13 cellular contexts compared by ENCODE assay signal in the genomic region with DNA sequence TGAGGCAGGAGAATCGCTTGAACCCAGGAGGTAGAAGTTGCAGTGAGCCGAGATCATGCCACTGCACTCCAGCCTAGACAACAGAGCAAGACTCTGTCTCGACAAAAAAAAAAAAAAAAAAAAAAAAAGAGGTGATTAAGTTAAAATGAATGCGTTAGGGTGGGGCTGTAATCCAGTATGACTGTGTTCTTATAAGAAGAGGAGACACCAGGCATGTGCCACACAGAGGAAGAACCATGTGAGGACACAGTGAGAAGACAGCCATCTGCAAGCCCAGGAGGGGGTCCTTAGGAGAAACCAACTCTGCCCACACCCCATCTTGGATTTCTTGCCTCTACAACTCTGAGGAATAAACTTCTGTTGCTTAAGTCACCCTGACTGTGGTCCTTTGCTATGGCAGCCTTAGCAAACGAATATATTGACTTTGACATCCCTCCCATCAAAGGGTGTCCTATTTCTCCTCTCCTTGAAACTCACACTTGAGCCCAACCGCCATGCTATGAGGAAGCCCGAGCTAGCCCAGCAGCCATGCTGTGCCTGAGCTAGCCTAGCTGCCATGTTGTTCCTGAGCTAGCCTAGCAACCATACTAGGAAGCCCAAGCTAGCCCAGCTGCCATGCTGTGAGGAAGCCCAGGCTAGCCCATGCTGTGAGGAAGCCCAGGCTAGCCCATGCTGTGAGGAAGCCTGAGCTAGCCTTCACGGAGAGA. TPM values are rescaled to one million over a fixed set of nuclear protein-coding genes. Genes with fewer than 3 reads are reported as not detected.
DNase-seq lines count a peak whose midpoint lies in the region; ATAC-seq, FAIRE-seq and TF ChIP-seq lines count a peak whose summit lies in the region.
"Had no signal": no experiment of that assay in that cellular context is flagged by ENCODE, and none has a peak within 500 bp of the region (broad histone marks: within the 10 kb centered on the region; RNA-seq: fewer than 3 reads in every experiment).

No MANE protein-coding gene starts in this region.

- TF ChIP-seq RAD21 in HepG2 (CRISPR knock-in tag; IDR thresholded peaks at IDR 0.05): no peak

- POLR2A ChIA-PET in HepG2 (lab: Yijun Ruan, JAX): no interaction called here
- POLR2A ChIA-PET in Panc1 (lab: Charles Lee): interaction anchor here (0.7 kb wide), 1 partner anchor 261 kb away, joined by 3 read pairs; no protein-coding TSS in a partner anchor
- POLR2A ChIA-PET in CD4-positive, alpha-beta memory T cell (lab: Charles Lee; ENCODE audit: partially characterized antibody): interaction anchor here (1.0 to 1.1 kb wide), 2 partner anchors 15 to 87 kb away, joined by 3 read pairs; no protein-coding TSS in a partner anchor

- no peaks in the 10 kb centered on the region for H3K79me2 ChIP-seq in HepG2 (ENCODE audit: insufficient read depth, low read length)
- H3K79me2 ChIP-seq: parathyroid adenoma had no signal

- H3K4me3 ChIP-seq in HepG2 (replicated peaks in 1 of 3; ENCODE audit: insufficient read depth in 1 of 3, low read depth in 2 of 3, low read length in 3 of 3) (no peak overlapping the region), right lobe of liver (no peak overlapping the region), Panc1 (ENCODE audit: low read depth in 2 of 2, low read length in 2 of 2) (no peak overlapping the region), epithelial cell of proximal tubule (ENCODE audit: low read depth, low read length) (no peak overlapping the region), body of pancreas (no peak overlapping the region)
- H3K4me3 ChIP-seq in CD4-positive, alpha-beta memory T cell (ENCODE audit: low read length in 2 of 2): no peak overlapping the region
- H3K4me3 ChIP-seq: transverse colon had no signal

- in situ Hi-C loops in HepG2 (cut with HindIII; ENCODE audit: extremely low pct_ligation_motif_present, low pct_unique_long_range_greater_than_20kb): no loop called here
- in situ Hi-C loops in Panc1 (cut with HindIII; ENCODE audit: low pct_unique_long_range_greater_than_20kb, low sequenced_read_pairs): no loop called here

- WGBS in HepG2 (ENCODE audit: low lambda C conversion rate): 34% methylated on average over 8 of the region's 8 CpGs
- 84% methylated on average over 7 of the region's 8 CpGs for WGBS in right lobe of liver (ENCODE audit: insufficient coverage, low coverage, low lambda C conversion rate, missing lambda C conversion rate)
- 69 to 80% methylated on average over 8 of the region's 8 CpGs for WGBS in body of pancreas, 2 donors

- peak overlapping the region in 1 of 7 donors; percentile 89 for H3K27ac Mint-ChIP-seq in CD4-positive, alpha-beta memory T cell
- H3K27ac Mint-ChIP-seq: activated T-cell treated with anti-CD3 and anti-CD28 coated beads, Interleukin-2, amount 50 U/mL, for 72 hours had no signal

- H3K27me3 Mint-ChIP-seq in CD4-positive, alpha-beta memory T cell: no peaks in the 10 kb centered on the region

- TF ChIP-seq CTCF in HepG2 (CRISPR knock-in tag; IDR thresholded peaks at IDR 0.05) (no peak), right lobe of liver (IDR thresholded peaks at IDR 0.05) (no peak), Panc1 (IDR thresholded peaks at IDR 0.05) (no peak), epithelial cell of proximal tubule (conservative IDR thresholded peaks at IDR 0.05; ENCODE audit: low read depth, low read length) (no peak), body of pancreas (IDR thresholded peaks at IDR 0.05) (no peak)

- H3K36me3 ChIP-seq in HepG2 (replicated peaks in 1 of 2; ENCODE audit: control insufficient read depth in 1 of 2, insufficient read depth in 2 of 2, low read length in 2 of 2) (no peaks in the 10 kb centered on the region), right lobe of liver (no peaks in the 10 kb centered on the region), Panc1 (ENCODE audit: control insufficient read depth, insufficient read depth, low read length) (no peaks in the 10 kb centered on the region), body of pancreas (replicated peaks in 1 of 2; ENCODE audit: insufficient read depth in 1 of 2, low read depth in 2 of 2) (no peaks in the 10 kb centered on the region)
- no peaks in the 10 kb centered on the region for H3K36me3 ChIP-seq in CD4-positive, alpha-beta memory T cell (ENCODE audit: insufficient read depth, low read length)
- H3K36me3 ChIP-seq: transverse colon had no signal

- DNase-seq in HepG2 (ENCODE audit: low spot score) (no peak), right lobe of liver (no peak), Panc1 (ENCODE audit: low read depth, low spot score) (no peak), epithelial cell of proximal tubule (ENCODE audit: low read depth) (peak; percentile 3), body of pancreas (no peak), HUDEP-2 (lab: John Stamatoyannopoulos, UW; ENCODE audit: unreplicated experiment in 76 of 76) (no peak)
- no peak for DNase-seq in CD4-positive, alpha-beta memory T cell
- DNase-seq: transverse colon had no signal

- no peaks in the 10 kb centered on the region for H3K9me3 ChIP-seq in HepG2 (ENCODE audit: low read length)
- H3K9me3 ChIP-seq in right lobe of liver: no peaks in the 10 kb centered on the region
- H3K9me3 ChIP-seq in Panc1 (ENCODE audit: control insufficient read depth, insufficient read depth, low read depth, low read length): no peaks in the 10 kb centered on the region
- H3K9me3 ChIP-seq in CD4-positive, alpha-beta memory T cell (ENCODE audit: control insufficient read depth in 1 of 2, low read length in 2 of 2): no peaks in the 10 kb centered on the region
- H3K9me3 ChIP-seq in body of pancreas: no peaks in the 10 kb centered on the region
- H3K9me3 ChIP-seq: transverse colon had no signal

- ATAC-seq in HepG2 (peak; percentile 13; the same call in 1 of the 3 replicates), right lobe of liver (no peak), Panc1 (peak; percentile 37; the same call in 1 of the 2 replicates), body of pancreas (no peak), HG02970 (IDR thresholded peaks at IDR 0.05; ENCODE audit: low FRiP score, unreplicated experiment) (no peak)

- BruUV-seq in HepG2 (replicated peaks; lab: Mats Ljungman, UMichigan): no TSS peak
- no TSS peak for BruUV-seq in Panc1 (replicated peaks; lab: Mats Ljungman, UMichigan)

- no peak for FAIRE-seq in HepG2 (lab: Jason Lieb, UNC)
- FAIRE-seq: GM19239 had no signal

- H2AFZ ChIP-seq in HepG2 (ENCODE audit: low read length): no peak overlapping the region
- H2AFZ ChIP-seq: parathyroid adenoma had no signal

- no peak overlapping the region for H3K4me2 ChIP-seq in HepG2 (ENCODE audit: low read depth, low read length)

- no peak overlapping the region for H3K9ac ChIP-seq in HepG2 (ENCODE audit: insufficient read depth, low read depth, low read length)
- H3K9ac ChIP-seq: parathyroid adenoma had no signal

- no peaks in the 10 kb centered on the region for H3K4me1 ChIP-seq in HepG2 (ENCODE audit: insufficient read depth, low read length)
- H3K4me1 ChIP-seq in right lobe of liver: no peaks in the 10 kb centered on the region
- no peaks in the 10 kb centered on the region for H3K4me1 ChIP-seq in Panc1 (ENCODE audit: control insufficient read depth, insufficient read depth, low read length)
- H3K4me1 ChIP-seq in CD4-positive, alpha-beta memory T cell (ENCODE audit: insufficient read depth, low read length): peaks cover 7% of the 10 kb centered on the region
- no peaks in the 10 kb centered on the region for H3K4me1 ChIP-seq in body of pancreas
- H3K4me1 ChIP-seq: parathyroid adenoma, transverse colon had no signal

- CTCF ChIA-PET in HepG2 (lab: Yijun Ruan, JAX; ENCODE audit: low intra/inter-chr PET ratio, low total read pairs) (no interaction called here), Panc1 (lab: Charles Lee) (no interaction called here)
- CTCF ChIA-PET in CD4-positive, alpha-beta memory T cell (lab: Charles Lee; ENCODE audit: partially characterized antibody): interaction anchor here (0.9 to 3.1 kb wide), 8 partner anchors 10 to 103 kb away, joined by 3 to 13 read pairs (median 4); a partner anchor contains a TSS

- TF ChIP-seq POLR2A in HepG2 (IDR thresholded peaks at IDR 0.05; ENCODE audit: insufficient read depth in 1 of 2, low read depth in 2 of 2, low read length in 2 of 2) (no peak), right lobe of liver (IDR thresholded peaks at IDR 0.05) (no peak), body of pancreas (IDR thresholded peaks at IDR 0.05) (no peak)

- H3K27ac ChIP-seq in HepG2 (ENCODE audit: extremely low read length, insufficient read depth, low read length) (no peak overlapping the region), right lobe of liver (no peak overlapping the region), Panc1 (ENCODE audit: low read length) (no peak overlapping the region), body of pancreas (no peak overlapping the region)
- H3K27ac ChIP-seq in CD4-positive, alpha-beta memory T cell (ENCODE audit: low read depth, low read length): no peak overlapping the region
- H3K27ac ChIP-seq: parathyroid adenoma, transverse colon had no signal

- H3K4me1 Mint-ChIP-seq in CD4-positive, alpha-beta memory T cell: peaks cover 0 to 7% (median 6%) of the 10 kb centered on the region in 4 donors

- H3K4me3 Mint-ChIP-seq in CD4-positive, alpha-beta memory T cell: no peak overlapping the region

- no peaks in the 10 kb centered on the region for H3K9me3 Mint-ChIP-seq in CD4-positive, alpha-beta memory T cell

- no peak for TF ChIP-seq EP300 in HepG2 (IDR thresholded peaks at IDR 0.05; ENCODE audit: low read depth in 2 of 2, low read length in 2 of 2)
- TF ChIP-seq EP300 in HepG2 (CRISPR knock-in tag; IDR thresholded peaks at IDR 0.05; ENCODE audit: borderline replicate concordance): no peak

- no peaks in the 10 kb centered on the region for H4K20me1 ChIP-seq in HepG2 (ENCODE audit: insufficient read depth, low read length)

- intact Hi-C loops in HepG2 (cut with micrococcal nuclease; ENCODE audit: unreplicated experiment) (loop anchor here (10.0 kb wide), 1 partner anchor 105 kb away; no protein-coding TSS in a partner anchor), right lobe of liver (cut with DNase I) (no loop called here), Panc1 (cut with micrococcal nuclease; ENCODE audit: unreplicated experiment) (no loop called here), body of pancreas (cut with DNase I) (no loop called here)
- intact Hi-C loops in CD4-positive, alpha-beta memory T cell (cut with micrococcal nuclease): no loop called here

- H3K36me3 Mint-ChIP-seq in CD4-positive, alpha-beta memory T cell: no peaks in the 10 kb centered on the region

- no peaks in the 10 kb centered on the region for H3K27me3 ChIP-seq in HepG2 (ENCODE audit: control insufficient read depth in 1 of 2, insufficient read depth in 2 of 2, low read length in 2 of 2)
- no peaks in the 10 kb centered on the region for H3K27me3 ChIP-seq in right lobe of liver
- H3K27me3 ChIP-seq in Panc1 (ENCODE audit: control insufficient read depth, insufficient read depth, low read length): no peaks in the 10 kb centered on the region
- H3K27me3 ChIP-seq in CD4-positive, alpha-beta memory T cell (ENCODE audit: insufficient read depth, low read length): no peaks in the 10 kb centered on the region
- no peaks in the 10 kb centered on the region for H3K27me3 ChIP-seq in body of pancreas
- H3K27me3 ChIP-seq: transverse colon had no signal

RNA-seq across cellular contexts. Expression of a gene that starts 15.8 kb away (rescaled TPM):
- 0.02 TPM in 1 of 2 replicates, not detected in the other for total RNA-seq in HepG2 (2016; rRNA removed; fragmentation: Illumina TruSeq; extraction: Trizol)
- total RNA-seq in HepG2 (2016; cell fraction: cytosol; rRNA removed; fragmentation: Illumina TruSeq; extraction: Trizol; ENCODE audit: low read depth): not detected in 2 replicates
- 0.04 TPM in 1 of 2 replicates, not detected in the other for total RNA-seq in HepG2 (2016; cell fraction: insoluble cytoplasmic fraction; rRNA removed; fragmentation: Illumina TruSeq; extraction: Trizol)
- total RNA-seq in HepG2 (2016; cell fraction: membrane; rRNA removed; fragmentation: Illumina TruSeq; extraction: Trizol): 0.03 TPM in 1 of 2 replicates, not detected in the other
- total RNA-seq in HepG2 (2016; cell fraction: nucleus; rRNA removed; fragmentation: Illumina TruSeq; extraction: Trizol): not detected in 2 replicates
- polyA plus RNA-seq in HepG2 (2011; rRNA removed): 0.09 and 0.11 TPM in 2 replicates
- polyA plus RNA-seq in HepG2 (2011; cell fraction: cytosol; rRNA removed): 0.05 and 0.08 TPM in 2 replicates
- 0.06 and 0.07 TPM in 2 replicates for polyA plus RNA-seq in HepG2 (2011; cell fraction: nucleus; rRNA removed)
- 0.05 and 0.11 TPM in 2 replicates for polyA plus RNA-seq in HepG2 (2012)
- polyA plus RNA-seq in HepG2 (2016; cell fraction: cytosol; fragmentation: Illumina TruSeq; extraction: Trizol; ENCODE audit: low read depth): not detected in 2 replicates
- polyA plus RNA-seq in HepG2 (2016; cell fraction: insoluble cytoplasmic fraction; fragmentation: Illumina TruSeq; extraction: Trizol; ENCODE audit: low read depth): not detected in 2 replicates
- polyA plus RNA-seq in HepG2 (2016; cell fraction: membrane; fragmentation: Illumina TruSeq; extraction: Trizol; ENCODE audit: low read depth): not detected in 2 replicates
- not detected in 2 replicates for polyA plus RNA-seq in HepG2 (2016; cell fraction: nucleus; fragmentation: Illumina TruSeq; extraction: Trizol; ENCODE audit: insufficient read depth, low read depth)
- 0.12 and 0.21 TPM in 2 replicates for polyA minus RNA-seq in HepG2 (2011; rRNA and poly(A)+ RNA removed; ENCODE audit: low replicate concordance)
- polyA minus RNA-seq in HepG2 (2011; cell fraction: cytosol; rRNA and poly(A)+ RNA removed): not detected in 2 replicates
- polyA minus RNA-seq in HepG2 (2011; cell fraction: nucleus; rRNA and poly(A)+ RNA removed): 0.13 TPM in 1 of 2 replicates, not detected in the other
- total RNA-seq in right lobe of liver: 1 to 10 TPM in 5 of 6 experiments, under 1 TPM in 1; 0.62 to 4.0 (median 2.3) TPM
- total RNA-seq in Panc1 (2021; ENCODE audit: unreplicated experiment): 0.92 TPM
- polyA plus RNA-seq in Panc1 (2012; ENCODE audit: insufficient read length): 0.28 TPM
- not detected in 2 replicates for total RNA-seq in epithelial cell of proximal tubule
- total RNA-seq in CD4-positive, alpha-beta memory T cell: 10 to 100 TPM; 54.3 to 55.1 TPM
- 10 to 100 TPM; 17.3 to 36.7 TPM for polyA plus RNA-seq in CD4-positive, alpha-beta memory T cell
- 1 to 10 TPM; 1.6 to 4.7 TPM for total RNA-seq in body of pancreas
- polyA plus RNA-seq: AG04450 had no signal

RNA-seq across cellular contexts. Expression of a gene that starts 41.4 kb away (rescaled TPM):
- total RNA-seq in HepG2 (2016; rRNA removed; fragmentation: Illumina TruSeq; extraction: Trizol) (20.5 and 22.0 TPM in 2 replicates), right lobe of liver (1 to 10 TPM; 3.0 to 5.6 (median 3.7) TPM), Panc1 (2021; ENCODE audit: unreplicated experiment) (12.1 TPM), epithelial cell of proximal tubule (9.8 and 10.0 TPM in 2 replicates), body of pancreas (1 to 10 TPM; 4.9 to 7.9 TPM)
- total RNA-seq in HepG2 (2016; cell fraction: cytosol; rRNA removed; fragmentation: Illumina TruSeq; extraction: Trizol; ENCODE audit: low read depth): 1.4 and 2.3 TPM in 2 replicates
- 20.8 and 23.2 TPM in 2 replicates for total RNA-seq in HepG2 (2016; cell fraction: insoluble cytoplasmic fraction; rRNA removed; fragmentation: Illumina TruSeq; extraction: Trizol)
- total RNA-seq in HepG2 (2016; cell fraction: membrane; rRNA removed; fragmentation: Illumina TruSeq; extraction: Trizol): 4.9 and 5.2 TPM in 2 replicates
- total RNA-seq in HepG2 (2016; cell fraction: nucleus; rRNA removed; fragmentation: Illumina TruSeq; extraction: Trizol): 19.7 and 20.2 TPM in 2 replicates
- polyA plus RNA-seq in HepG2 (2011; rRNA removed): 19.5 and 21.2 TPM in 2 replicates
- 10.3 and 11.2 TPM in 2 replicates for polyA plus RNA-seq in HepG2 (2011; cell fraction: cytosol; rRNA removed)
- polyA plus RNA-seq in HepG2 (2011; cell fraction: nucleus; rRNA removed): 59.7 and 75.5 TPM in 2 replicates
- 11.5 and 13.6 TPM in 2 replicates for polyA plus RNA-seq in HepG2 (2012)
- 0.74 and 1.3 TPM in 2 replicates for polyA plus RNA-seq in HepG2 (2016; cell fraction: cytosol; fragmentation: Illumina TruSeq; extraction: Trizol; ENCODE audit: low read depth)
- 17.2 and 18.6 TPM in 2 replicates for polyA plus RNA-seq in HepG2 (2016; cell fraction: insoluble cytoplasmic fraction; fragmentation: Illumina TruSeq; extraction: Trizol; ENCODE audit: low read depth)
- 2.2 and 2.4 TPM in 2 replicates for polyA plus RNA-seq in HepG2 (2016; cell fraction: membrane; fragmentation: Illumina TruSeq; extraction: Trizol; ENCODE audit: low read depth)
- 28.1 and 28.5 TPM in 2 replicates for polyA plus RNA-seq in HepG2 (2016; cell fraction: nucleus; fragmentation: Illumina TruSeq; extraction: Trizol; ENCODE audit: insufficient read depth, low read depth)
- 14.3 and 18.0 TPM in 2 replicates for polyA minus RNA-seq in HepG2 (2011; rRNA and poly(A)+ RNA removed; ENCODE audit: low replicate concordance)
- 6.7 and 7.3 TPM in 2 replicates for polyA minus RNA-seq in HepG2 (2011; cell fraction: cytosol; rRNA and poly(A)+ RNA removed)
- 25.9 and 33.6 TPM in 2 replicates for polyA minus RNA-seq in HepG2 (2011; cell fraction: nucleus; rRNA and poly(A)+ RNA removed)
- polyA plus RNA-seq in Panc1 (2012; ENCODE audit: insufficient read length): 8.8 TPM
- total RNA-seq in CD4-positive, alpha-beta memory T cell: 10 to 100 TPM; 16.9 to 17.4 TPM
- 10 to 100 TPM in 1 of 2 donors, 1 to 10 TPM in 1; 8.7 to 10.5 TPM for polyA plus RNA-seq in CD4-positive, alpha-beta memory T cell

Comparison
In these comparisons a context has a peak if more than half of its experiments do, and no peak if none do; other contexts are left out.
1. ATAC-seq: peak in HepG2 (single experiment) and Panc1 (single experiment); none in right lobe of liver (0 of 4), body of pancreas (single experiment) and HG02970 (single experiment).
2. RNA of a gene that starts 15.8 kb away (total RNA-seq): 54.3 to 55.1 TPM in CD4-positive, alpha-beta memory T cell; 1.6 to 4.7 TPM in body of pancreas, 0.62 to 4.0 TPM in right lobe of liver, 0.92 TPM in Panc1 (single experiment), 0.02 to 0.04 TPM in HepG2 and not detected in epithelial cell of proximal tubule; every median in the first group is over 4 times any median in the second.